In genomic region chr4:3433138-3433869, GRCh38 we compare ENCODE assay signal across 1 cellular context.
A peak's percentile ranks its signal among the peaks of the same experiment; 100 is the strongest.
TF ChIP-seq lines count a peak whose summit lies in the region.

No MANE protein-coding gene starts in this region.

TF ChIP-seq in K562, 482 proteins besides CTCF, POLR2A, EP300 and RAD21:
- TF ChIP-seq ZNF146 (CRISPR knock-in tag; IDR thresholded peaks at IDR 0.05; ENCODE audit: unreplicated experiment) (no peak), GABPB2 (CRISPR knock-in tag; conservative IDR thresholded peaks at IDR 0.05) (no peak), HNRNPK (IDR thresholded peaks at IDR 0.05; ENCODE audit: low read depth, low read length, poor library complexity, severe bottlenecking) (no peak), KLF1 (tag; IDR thresholded peaks at IDR 0.05) (no peak), MAX (CRISPR knock-in tag; IDR thresholded peaks at IDR 0.05) (peak; percentile 43), MEIS2 (IDR thresholded peaks at IDR 0.05; ENCODE audit: partially characterized antibody) (no peak), POLR2G (IDR thresholded peaks at IDR 0.05; ENCODE audit: low read depth, low read length) (0 out of 2 replicates have a peak, but pooled peaks have one; percentile 26), USF1 (CRISPR knock-in tag; IDR thresholded peaks at IDR 0.05) (0 out of 2 replicates have a peak, but pooled peaks have one; percentile 7), HNRNPL (IDR thresholded peaks at IDR 0.05; ENCODE audit: low read depth, low read length) (peak; percentile 55; the same call in 1 of the 2 replicates)
TF ChIP-seq in K562: peak in this region for 4.
